12 cellular contexts compared by ENCODE assay signal in the genomic region with DNA sequence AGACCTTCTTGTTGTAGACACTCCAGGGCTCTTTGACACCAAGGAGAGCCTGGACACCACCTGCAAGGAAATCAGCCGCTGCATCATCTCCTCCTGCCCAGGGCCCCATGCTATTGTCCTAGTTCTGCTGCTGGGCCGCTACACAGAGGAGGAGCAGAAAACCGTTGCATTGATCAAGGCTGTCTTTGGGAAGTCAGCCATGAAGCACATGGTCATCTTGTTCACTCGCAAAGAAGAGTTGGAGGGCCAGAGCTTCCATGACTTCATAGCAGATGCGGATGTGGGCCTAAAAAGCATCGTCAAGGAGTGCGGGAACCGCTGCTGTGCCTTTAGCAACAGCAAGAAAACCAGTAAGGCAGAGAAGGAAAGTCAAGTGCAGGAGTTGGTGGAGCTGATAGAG. TPM values are rescaled to one million over a fixed set of nuclear protein-coding genes. Genes with fewer than 3 reads are reported as not detected.
DNase-seq lines count a peak whose midpoint lies in the region; ATAC-seq and TF ChIP-seq lines count a peak whose summit lies in the region.
"Had no signal": no experiment of that assay in that cellular context is flagged by ENCODE, and none has a peak within 500 bp of the region (broad histone marks: within the 10 kb centered on the region; RNA-seq: fewer than 3 reads in every experiment).

No MANE protein-coding gene starts in this region.

- no peak for ATAC-seq in GM23338
- no peak for ATAC-seq in central memory CD8-positive, alpha-beta T cell (replicated peaks; ENCODE audit: extremely low read depth, poor library complexity, severe bottlenecking)
- no peak for ATAC-seq in GM21390 (IDR thresholded peaks at IDR 0.05; ENCODE audit: unreplicated experiment)
- no peak for ATAC-seq in HG03139 (IDR thresholded peaks at IDR 0.05; ENCODE audit: unreplicated experiment)
- ATAC-seq: foreskin keratinocyte had no signal

- H3K27me3 ChIP-seq in GM23338 (ENCODE audit: insufficient read depth) (0 out of 2 replicates have a peak, but pooled peaks cover 2% of the 10 kb centered on the region), spleen (replicated peaks in 1 of 7) (no peaks in the 10 kb centered on the region), BE2C (peaks cover 21% of the 10 kb centered on the region)
- H3K27me3 ChIP-seq: foreskin keratinocyte had no signal

- peak overlapping the region; percentile 69 for H2AFZ ChIP-seq in GM23338

- no peak overlapping the region for H3K4me2 ChIP-seq in GM23338

- peaks cover 6% of the 10 kb centered on the region; the same call in 1 of the 2 replicates for H3K9me2 ChIP-seq in GM23338 (ENCODE audit: insufficient read depth)

- H3K4me1 ChIP-seq in GM23338 (ENCODE audit: insufficient read depth) (peaks cover 26% of the 10 kb centered on the region), spleen (peaks cover 0 to 31% (median 3%) of the 10 kb centered on the region in 6 donors), BE2C (no peaks in the 10 kb centered on the region)
- H3K4me1 ChIP-seq: foreskin keratinocyte had no signal

- DNase-seq in GM23338 (ENCODE audit: low spot score) (no peak), spleen (no peak), BE2C (no peak)
- peak; percentile 64 for DNase-seq in activated CD4-positive, alpha-beta memory T cell treated with anti-CD3 and anti-CD28 coated beads for 36 hours
- no peak for DNase-seq in central memory CD8-positive, alpha-beta T cell (ENCODE audit: low spot score in 2 of 2)
- DNase-seq: foreskin keratinocyte, GOT3, kidney, NCI-H226, RPMI8226 had no signal

- H3F3A ChIP-seq in GM23338 (replicated peaks; ENCODE audit: low read depth): no peaks in the 10 kb centered on the region

- TF ChIP-seq CTCF in GM23338 (conservative IDR thresholded peaks at IDR 0.05; ENCODE audit: low read depth in 2 of 2): no peak
- no peak for TF ChIP-seq CTCF in spleen (IDR thresholded peaks at IDR 0.05 in 8 of 11, conservative IDR thresholded peaks at IDR 0.05 in 3 of 11)
- no peak for TF ChIP-seq CTCF in BE2C (IDR thresholded peaks at IDR 0.05; ENCODE audit: low read depth, low read length)

- H3K27ac ChIP-seq in GM23338 (ENCODE audit: low read depth): no peak overlapping the region
- H3K27ac ChIP-seq in spleen: peak overlapping the region in 7 of 8 donors; percentile 0 to 93 (median 86)
- H3K27ac ChIP-seq: foreskin keratinocyte had no signal

- H3K27me3 Mint-ChIP-seq in GM23338 (ENCODE audit: insufficient read depth, low read depth, poor library complexity): peaks cover 7% of the 10 kb centered on the region
- no peaks in the 10 kb centered on the region for H3K27me3 Mint-ChIP-seq in activated CD4-positive, alpha-beta memory T cell treated with anti-CD3 and anti-CD28 coated beads for 36 hours
- no peaks in the 10 kb centered on the region for H3K27me3 Mint-ChIP-seq in central memory CD8-positive, alpha-beta T cell

- H3K4me3 Mint-ChIP-seq in GM23338: no peak overlapping the region
- H3K4me3 Mint-ChIP-seq in activated CD4-positive, alpha-beta memory T cell treated with anti-CD3 and anti-CD28 coated beads for 36 hours: peak overlapping the region; percentile 83
- H3K4me3 Mint-ChIP-seq in central memory CD8-positive, alpha-beta T cell: peak overlapping the region; percentile 99

- peaks cover 32% of the 10 kb centered on the region for H3K4me1 Mint-ChIP-seq in GM23338
- peaks cover 45% of the 10 kb centered on the region for H3K4me1 Mint-ChIP-seq in activated CD4-positive, alpha-beta memory T cell treated with anti-CD3 and anti-CD28 coated beads for 36 hours (ENCODE audit: low read depth)
- peaks cover 36% of the 10 kb centered on the region for H3K4me1 Mint-ChIP-seq in central memory CD8-positive, alpha-beta T cell

- H3K9me3 ChIP-seq in spleen (peaks cover 0 to 13% (median 0%) of the 10 kb centered on the region in 8 donors), BE2C (no peaks in the 10 kb centered on the region)

- 77 to 87% (median 83%) methylated on average over 8 of the region's 8 CpGs for WGBS in spleen, 5 donors

- CTCF ChIA-PET in activated CD4-positive, alpha-beta memory T cell treated with anti-CD3 and anti-CD28 coated beads for 36 hours (lab: Charles Lee): interaction anchor here (1.1 to 2.3 kb wide), 6 partner anchors 9 to 258 kb away, joined by 3 to 6 read pairs (median 3); a partner anchor contains a TSS

- H4K20me1 ChIP-seq in GM23338 (replicated peaks; ENCODE audit: insufficient read depth): no peaks in the 10 kb centered on the region

- H3K9me3 Mint-ChIP-seq in GM23338: peaks cover 2% of the 10 kb centered on the region; the same call in 1 of the 3 replicates
- peaks cover 11% of the 10 kb centered on the region for H3K9me3 Mint-ChIP-seq in activated CD4-positive, alpha-beta memory T cell treated with anti-CD3 and anti-CD28 coated beads for 36 hours
- peaks cover 16% of the 10 kb centered on the region for H3K9me3 Mint-ChIP-seq in central memory CD8-positive, alpha-beta T cell

- TF ChIP-seq POLR2A in spleen (IDR thresholded peaks at IDR 0.05): no peak

- POLR2A ChIA-PET in activated CD4-positive, alpha-beta memory T cell treated with anti-CD3 and anti-CD28 coated beads for 36 hours (lab: Charles Lee): interaction anchor here (1.0 to 2.1 kb wide), 7 partner anchors 9 to 222 kb away, joined by 3 to 5 read pairs (median 4); a partner anchor contains a TSS

- peaks cover 4% of the 10 kb centered on the region; the same call in 1 of the 3 replicates for H3K36me3 Mint-ChIP-seq in GM23338 (ENCODE audit: low read depth)
- H3K36me3 Mint-ChIP-seq in activated CD4-positive, alpha-beta memory T cell treated with anti-CD3 and anti-CD28 coated beads for 36 hours: peaks cover 41% of the 10 kb centered on the region
- H3K36me3 Mint-ChIP-seq in central memory CD8-positive, alpha-beta T cell (ENCODE audit: insufficient read depth): peaks cover 45% of the 10 kb centered on the region

- no peaks in the 10 kb centered on the region for H3K79me2 ChIP-seq in GM23338 (replicated peaks; ENCODE audit: insufficient read depth)

- H3K36me3 ChIP-seq in GM23338 (ENCODE audit: insufficient read depth) (no peaks in the 10 kb centered on the region), spleen (peaks cover 0 to 30% (median 15%) of the 10 kb centered on the region in 6 donors), BE2C (no peaks in the 10 kb centered on the region)

- H3K4me3 ChIP-seq in GM23338 (no peak overlapping the region), spleen (peak overlapping the region; percentile 23 to 80 (median 58)), BE2C (ENCODE audit: low read depth, low read length) (no peak overlapping the region)

- H3K27ac Mint-ChIP-seq in GM23338: no peak overlapping the region
- H3K27ac Mint-ChIP-seq in activated CD4-positive, alpha-beta memory T cell treated with anti-CD3 and anti-CD28 coated beads for 36 hours: peak overlapping the region; percentile 97
- peak overlapping the region; percentile 91 for H3K27ac Mint-ChIP-seq in central memory CD8-positive, alpha-beta T cell (ENCODE audit: low read depth)

- intact Hi-C loops in activated CD4-positive, alpha-beta memory T cell treated with anti-CD3 and anti-CD28 coated beads for 36 hours (cut with micrococcal nuclease): loop anchor here (1.0 kb wide), 1 partner anchor 44 kb away; no protein-coding TSS in a partner anchor
- intact Hi-C loops in spleen (cut with DNase I; ENCODE audit: low total_unique reads): no loop called here

TF ChIP-seq in GM23338, 12 proteins besides CTCF, POLR2A, EP300 and RAD21 (continues in another document):
- no peak for TF ChIP-seq NANOG (IDR thresholded peaks at IDR 0.05; ENCODE audit: borderline replicate concordance)
- TF ChIP-seq POLR2AphosphoS5 (IDR thresholded peaks at IDR 0.05; ENCODE audit: low read depth): no peak
- TF ChIP-seq ZNF331 (CRISPR knock-in tag; IDR thresholded peaks at IDR 0.05; ENCODE audit: low read depth): no peak

RNA-seq across cellular contexts. Expression of a gene that starts 5.5 kb away (rescaled TPM):
- total RNA-seq in GM23338 (2014; rRNA removed; shearing (Covaris generic)): not detected in 2 replicates
- polyA plus RNA-seq in GM23338 (2016; fragmentation: Nextera tagmentation; extraction: Ambion mirVana) (not detected in 2 replicates), spleen (100 to 1,000 TPM in 1 of 3 donors, 10 to 100 TPM in 2; 48.7 to 103 (median 68.0) TPM)
- total RNA-seq in activated CD4-positive, alpha-beta memory T cell treated with anti-CD3 and anti-CD28 coated beads for 36 hours: 10 to 100 TPM; 42.5 to 44.1 TPM
- 100 to 1,000 TPM in 5 of 7 donors, 10 to 100 TPM in 2; 71.2 to 137 (median 102) TPM for total RNA-seq in spleen
- polyA plus RNA-seq in BE2C (2012; ENCODE audit: insufficient read depth, insufficient read length, low read depth): not detected
- total RNA-seq: foreskin keratinocyte had no signal
- polyA plus RNA-seq: foreskin keratinocyte had no signal

RNA-seq across cellular contexts. Expression of a gene that starts 47.0 kb away (rescaled TPM):
- not detected in 2 replicates for total RNA-seq in GM23338 (2014; rRNA removed; shearing (Covaris generic))
- 0.19 TPM in 1 of 2 replicates, not detected in the other for polyA plus RNA-seq in GM23338 (2016; fragmentation: Nextera tagmentation; extraction: Ambion mirVana)
- total RNA-seq in activated CD4-positive, alpha-beta memory T cell treated with anti-CD3 and anti-CD28 coated beads for 36 hours: 100 to 1,000 TPM; 128 to 140 TPM
- 100 to 1,000 TPM; 112 to 214 (median 172) TPM for total RNA-seq in spleen
- polyA plus RNA-seq in spleen: 10 to 100 TPM; 35.9 to 86.8 (median 60.4) TPM
- polyA plus RNA-seq in BE2C (2012; ENCODE audit: insufficient read depth, insufficient read length, low read depth): not detected
- total RNA-seq: foreskin keratinocyte had no signal
- polyA plus RNA-seq: foreskin keratinocyte had no signal

Comparison
In these comparisons a context has a peak if more than half of its experiments do, and no peak if none do; other contexts are left out.
1. H3K4me3 ChIP-seq: peak in spleen (8 of 8); none in GM23338 (single experiment) and BE2C (single experiment).
2. RNA of a gene that starts 5.5 kb away (total RNA-seq): 71.2 to 137 TPM in spleen and 42.5 to 44.1 TPM in activated CD4-positive, alpha-beta memory T cell treated with anti-CD3 and anti-CD28 coated beads for 36 hours; not detected in GM23338; every median in the first group is over 10 times any median in the second.
3. RNA of a gene that starts 47.0 kb away (total RNA-seq): 112 to 214 TPM in spleen and 128 to 140 TPM in activated CD4-positive, alpha-beta memory T cell treated with anti-CD3 and anti-CD28 coated beads for 36 hours; not detected in GM23338; every median in the first group is over 100 times any median in the second.